In the genomic region with DNA sequence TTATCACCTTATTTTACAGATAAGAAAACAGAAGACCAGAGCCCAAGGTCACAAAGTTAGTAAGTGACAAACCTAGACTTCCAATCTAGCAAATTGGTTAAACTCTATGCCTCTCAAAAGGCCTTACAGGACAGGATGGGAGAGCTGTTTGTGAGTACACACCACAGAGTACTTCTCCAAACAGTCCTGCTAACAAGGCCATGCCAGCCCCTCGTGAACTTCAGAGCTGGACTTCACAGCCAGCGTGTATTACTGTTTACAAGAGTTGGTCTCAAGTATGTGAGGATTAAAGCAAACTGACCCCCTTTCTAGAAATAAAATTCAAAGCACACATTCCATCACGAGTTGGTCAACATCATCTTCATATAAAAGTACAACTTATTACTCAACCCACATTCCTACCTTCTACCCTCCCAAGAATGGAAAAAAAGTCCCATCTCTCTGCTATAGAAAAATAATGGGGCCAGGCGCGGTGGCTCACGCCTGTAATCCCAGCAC, we compare ENCODE assay signal across 22 cellular contexts. TPM values are rescaled to one million over a fixed set of nuclear protein-coding genes. Genes with fewer than 3 reads are reported as not detected.
A peak's percentile ranks its signal among the peaks of the same experiment; 100 is the strongest.
DNase-seq lines count a peak whose midpoint lies in the region; ATAC-seq, FAIRE-seq and TF ChIP-seq lines count a peak whose summit lies in the region.
"Had no signal": no experiment of that assay in that cellular context is flagged by ENCODE, and none has a peak within 500 bp of the region (broad histone marks: within the 10 kb centered on the region; RNA-seq: fewer than 3 reads in every experiment).

No MANE protein-coding gene starts in this region.

- H3K9me3 Mint-ChIP-seq in activated T-cell treated with anti-CD3 and anti-CD28 coated beads, Interleukin-2, amount 50 U/mL, for 24 hours, result no peaks in the 10 kb centered on the region
- H3K9me3 Mint-ChIP-seq: CD8-positive, alpha-beta memory T cell had no signal

- peak overlapping the region; percentile 8 for H3K27ac Mint-ChIP-seq in activated T-cell treated with anti-CD3 and anti-CD28 coated beads, Interleukin-2, amount 50 U/mL, for 24 hours

- H3K4me1 ChIP-seq in lower lobe of right lung, result peaks cover 17% of the 10 kb centered on the region
- H3K4me1 ChIP-seq in upper lobe of right lung, result peaks cover 12% of the 10 kb centered on the region

- peaks cover 95% of the 10 kb centered on the region for H3K36me3 Mint-ChIP-seq in activated T-cell treated with anti-CD3 and anti-CD28 coated beads, Interleukin-2, amount 50 U/mL, for 24 hours (ENCODE audit: low read depth)

- H3K4me3 ChIP-seq in bronchial epithelial cell (ENCODE audit: low read depth, low read length) (no peak overlapping the region), lower lobe of right lung (no peak overlapping the region), upper lobe of right lung (no peak overlapping the region)

- H3K27ac ChIP-seq in lower lobe of right lung (no peak overlapping the region), upper lobe of right lung (no peak overlapping the region)
- H3K27ac ChIP-seq: C4-2B had no signal

- H3K9me3 ChIP-seq in lower lobe of right lung, result no peaks in the 10 kb centered on the region
- no peaks in the 10 kb centered on the region for H3K9me3 ChIP-seq in upper lobe of right lung

- intact Hi-C loops in lower lobe of right lung (cut with DNase I), result no loop called here
- intact Hi-C loops in upper lobe of right lung (cut with DNase I), result no loop called here

- FAIRE-seq in bronchial epithelial cell (lab: Jason Lieb, UNC), result peak; percentile 55
- FAIRE-seq: G401.6, GM12892, GM18507 had no signal

- H3K4me3 Mint-ChIP-seq in activated T-cell treated with anti-CD3 and anti-CD28 coated beads, Interleukin-2, amount 50 U/mL, for 24 hours, result no peak overlapping the region
- H3K4me3 Mint-ChIP-seq: CD8-positive, alpha-beta memory T cell had no signal

- H3K4me1 Mint-ChIP-seq in activated T-cell treated with anti-CD3 and anti-CD28 coated beads, Interleukin-2, amount 50 U/mL, for 24 hours (ENCODE audit: low read depth), result peaks cover 2% of the 10 kb centered on the region

- H3K27me3 ChIP-seq in bronchial epithelial cell (ENCODE audit: control insufficient read depth, insufficient read depth, low read length) (no peaks in the 10 kb centered on the region), lower lobe of right lung (ENCODE audit: low read depth) (no peaks in the 10 kb centered on the region), upper lobe of right lung (no peaks in the 10 kb centered on the region)

- DNase-seq in activated T-cell treated with anti-CD3 and anti-CD28 coated beads, Interleukin-2, amount 50 U/mL, for 24 hours, result no peak
- DNase-seq in activated T-cell treated with anti-CD3 and anti-CD28 coated beads, Interleukin-2, amount 50 U/mL, for 48 hours, result no peak
- DNase-seq in bronchial epithelial cell (ENCODE audit: low read depth), result no peak
- DNase-seq in lower lobe of right lung, result no peak
- DNase-seq in upper lobe of right lung, result no peak
- DNase-seq in OCI-M2 (lab: John Stamatoyannopoulos, UW; ENCODE audit: unreplicated experiment), result no peak
- DNase-seq in putamen (ENCODE audit: low spot score), result no peak
- DNase-seq: Calu3; CD8-positive, alpha-beta memory T cell; DMS153; Kasumi-1; NCI-H1694 treated with DMSO at 0.1 percent for 48 hours; NCI-H2081 treated with DMSO at 0.1 percent for 48 hours; NCI-H446 treated with DMSO at 0.1 percent for 48 hours; NCI-H526 treated with DMSO at 0.1 percent for 48 hours; PC-3; Right ventricle myocardium superior had no signal

- TF ChIP-seq CTCF in bronchial epithelial cell (IDR thresholded peaks at IDR 0.05; ENCODE audit: insufficient read depth, low read length, severe bottlenecking), result no peak
- no peak for TF ChIP-seq CTCF in lower lobe of right lung (IDR thresholded peaks at IDR 0.05)
- TF ChIP-seq CTCF in upper lobe of right lung (IDR thresholded peaks at IDR 0.05), result no peak

- H3K36me3 ChIP-seq in bronchial epithelial cell (ENCODE audit: control insufficient read depth, insufficient read depth, low read length) (peaks cover 36% of the 10 kb centered on the region), lower lobe of right lung (peaks cover 100% of the 10 kb centered on the region), upper lobe of right lung (peaks cover 89% of the 10 kb centered on the region)

- H3K27me3 Mint-ChIP-seq in activated T-cell treated with anti-CD3 and anti-CD28 coated beads, Interleukin-2, amount 50 U/mL, for 24 hours, result no peaks in the 10 kb centered on the region
- H3K27me3 Mint-ChIP-seq: CD8-positive, alpha-beta memory T cell had no signal

- ATAC-seq in lower lobe of right lung (peak; percentile 80 to 90), upper lobe of right lung (peak; percentile 85)
- ATAC-seq: PC-3 had no signal

RNA-seq across cellular contexts. Expression of a gene that starts 19.8 kb away (rescaled TPM):
- total RNA-seq in bronchial epithelial cell, result 66.1 and 97.4 TPM in 2 replicates
- 125 TPM for total RNA-seq in lower lobe of right lung
- total RNA-seq in upper lobe of right lung, result 110 TPM

RNA-seq across cellular contexts. Expression of a gene that starts 21.4 kb away (rescaled TPM):
- total RNA-seq in bronchial epithelial cell, result 45.8 and 60.8 TPM in 2 replicates
- total RNA-seq in lower lobe of right lung, result 39.2 TPM
- total RNA-seq in upper lobe of right lung, result 38.7 TPM

RNA-seq across cellular contexts. Expression of a gene that starts 21.7 kb away (rescaled TPM):
- total RNA-seq in bronchial epithelial cell, result 26.0 and 55.5 TPM in 2 replicates
- total RNA-seq in lower lobe of right lung, result 16.4 TPM
- total RNA-seq in upper lobe of right lung, result 27.3 TPM

RNA-seq across cellular contexts. Expression of a gene that starts 58.7 kb away (rescaled TPM):
- total RNA-seq in bronchial epithelial cell (0.26 TPM in 2 replicates), lower lobe of right lung (0.30 TPM), upper lobe of right lung (0.43 TPM)
- total RNA-seq: A172, Right ventricle myocardium superior had no signal
